1 cellular context compared by ENCODE assay signal in the genomic region with DNA sequence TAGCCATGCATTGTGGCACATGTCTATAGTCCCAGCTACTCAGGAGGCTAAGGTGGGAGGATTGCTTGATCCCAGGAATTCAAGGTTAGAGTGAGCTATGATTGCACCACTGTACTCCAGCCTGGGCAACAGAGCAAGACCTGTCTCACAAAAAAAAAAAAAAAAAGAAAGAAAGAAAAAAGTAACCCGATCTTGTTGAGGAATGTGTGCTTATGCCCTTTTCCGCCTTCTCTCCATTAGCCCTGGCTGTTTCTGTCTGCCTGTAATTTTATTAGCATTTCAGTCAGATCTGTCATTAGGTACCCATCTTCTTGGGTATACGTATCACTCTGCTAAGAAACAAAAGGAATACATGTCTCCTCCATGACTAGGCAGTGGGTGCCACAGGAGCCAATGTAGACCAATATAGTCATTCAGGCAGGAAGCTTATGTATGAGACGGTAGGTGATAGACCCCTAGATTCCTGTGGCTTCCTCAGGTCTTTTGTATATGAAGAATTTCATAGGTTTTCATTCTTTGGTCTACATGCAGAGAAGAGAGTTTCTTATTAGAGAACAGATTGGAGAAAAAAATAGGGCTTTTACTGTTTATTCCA.
TF ChIP-seq lines count a peak whose summit lies in the region.

No MANE protein-coding gene starts in this region.

TF ChIP-seq in HepG2, 621 proteins besides CTCF, POLR2A, EP300 and RAD21:
- TF ChIP-seq ETV5 (CRISPR knock-in tag; IDR thresholded peaks at IDR 0.05; ENCODE audit: borderline replicate concordance) (no peak), ZNF121 (CRISPR knock-in tag; IDR thresholded peaks at IDR 0.05) (peak; percentile 72; the same call in 1 of the 2 replicates), SSRP1 (CRISPR knock-in tag; IDR thresholded peaks at IDR 0.05) (no peak), ZSCAN12 (CRISPR knock-in tag; IDR thresholded peaks at IDR 0.05) (no peak)
- TF ChIP-seq, protein P1, sequence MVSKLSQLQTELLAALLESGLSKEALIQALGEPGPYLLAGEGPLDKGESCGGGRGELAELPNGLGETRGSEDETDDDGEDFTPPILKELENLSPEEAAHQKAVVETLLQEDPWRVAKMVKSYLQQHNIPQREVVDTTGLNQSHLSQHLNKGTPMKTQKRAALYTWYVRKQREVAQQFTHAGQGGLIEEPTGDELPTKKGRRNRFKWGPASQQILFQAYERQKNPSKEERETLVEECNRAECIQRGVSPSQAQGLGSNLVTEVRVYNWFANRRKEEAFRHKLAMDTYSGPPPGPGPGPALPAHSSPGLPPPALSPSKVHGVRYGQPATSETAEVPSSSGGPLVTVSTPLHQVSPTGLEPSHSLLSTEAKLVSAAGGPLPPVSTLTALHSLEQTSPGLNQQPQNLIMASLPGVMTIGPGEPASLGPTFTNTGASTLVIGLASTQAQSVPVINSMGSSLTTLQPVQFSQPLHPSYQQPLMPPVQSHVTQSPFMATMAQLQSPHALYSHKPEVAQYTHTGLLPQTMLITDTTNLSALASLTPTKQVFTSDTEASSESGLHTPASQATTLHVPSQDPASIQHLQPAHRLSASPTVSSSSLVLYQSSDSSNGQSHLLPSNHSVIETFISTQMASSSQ (IDR thresholded peaks at IDR 0.05; ENCODE audit: low read depth) = no peak
- TF ChIP-seq, protein P1 (CRISPR knock-in tag; IDR thresholded peaks at IDR 0.05; ENCODE audit: borderline replicate concordance) = no peak
